Comparison of ENCODE assay signal across 1 cellular context in genomic region chr6:149015224-149015876, GRCh38.
TF ChIP-seq lines count a peak whose summit lies in the region.

No MANE protein-coding gene starts in this region.

TF ChIP-seq in SK-N-SH, 30 proteins besides CTCF, POLR2A, EP300 and RAD21 (continued from another document):
- TF ChIP-seq RXRA (IDR thresholded peaks at IDR 0.05; ENCODE audit: borderline replicate concordance, low read depth) (peak; percentile 45; the same call in 1 of the 2 replicates), MAX (IDR thresholded peaks at IDR 0.05; ENCODE audit: low read depth) (0 out of 2 replicates have a peak, but pooled peaks have one; percentile 11), PBX3 (IDR thresholded peaks at IDR 0.05) (peak; percentile 46), NFIC (IDR thresholded peaks at IDR 0.05; ENCODE audit: borderline replicate concordance) (peak; percentile 92)
